9 cellular contexts compared by ENCODE assay signal in genomic region chr22:39299829-39300178, GRCh38. TPM values are rescaled to one million over a fixed set of nuclear protein-coding genes. Genes with fewer than 3 reads are reported as not detected.
DNase-seq lines count a peak whose midpoint lies in the region; ATAC-seq, FAIRE-seq and TF ChIP-seq lines count a peak whose summit lies in the region.
"Had no signal": no experiment of that assay in that cellular context is flagged by ENCODE, and none has a peak within 500 bp of the region (broad histone marks: within the 10 kb centered on the region; RNA-seq: fewer than 3 reads in every experiment).

No MANE protein-coding gene starts in this region.

- peak overlapping the region; percentile 91 for H3K27ac Mint-ChIP-seq in dendritic cell treated with granulocyte-macrophage colony-stimulating factor and Interleukin-4, amounts not matched to agents 40 ng/mL and 50 ng/mL, for 4 days
- H3K27ac Mint-ChIP-seq in naive thymus-derived CD4-positive, alpha-beta T cell: peak overlapping the region in 1 of 9 donors; percentile 61

- H3K9ac ChIP-seq in HUES6 (ENCODE audit: low read length): peak overlapping the region; percentile 13

- no peak overlapping the region for H3K4me3 ChIP-seq in A549
- H3K4me3 ChIP-seq in HUES6 (ENCODE audit: low read depth, low read length): no peak overlapping the region
- no peak overlapping the region for H3K4me3 ChIP-seq in naive thymus-derived CD4-positive, alpha-beta T cell (ENCODE audit: low read length)

- no peaks in the 10 kb centered on the region for H3K36me3 Mint-ChIP-seq in dendritic cell treated with granulocyte-macrophage colony-stimulating factor and Interleukin-4, amounts not matched to agents 40 ng/mL and 50 ng/mL, for 4 days (ENCODE audit: low read depth)
- no peaks in the 10 kb centered on the region for H3K36me3 Mint-ChIP-seq in naive thymus-derived CD4-positive, alpha-beta T cell

- peak in 1 of 2 experiments; percentile 64 for DNase-seq in A549 (ENCODE audit: low read depth in 1 of 2, low spot score in 1 of 2)
- DNase-seq in naive thymus-derived CD4-positive, alpha-beta T cell: no peak
- DNase-seq: NCI-H146 had no signal

- peak overlapping the region; percentile 78 to 86 for H3K27ac ChIP-seq in A549
- H3K27ac ChIP-seq in HUES6 (ENCODE audit: low read depth, low read length): no peak overlapping the region; the same call in 1 of the 2 replicates
- no peak overlapping the region for H3K27ac ChIP-seq in naive thymus-derived CD4-positive, alpha-beta T cell (ENCODE audit: low read depth, low read length)

- H3K9me3 Mint-ChIP-seq in dendritic cell treated with granulocyte-macrophage colony-stimulating factor and Interleukin-4, amounts not matched to agents 40 ng/mL and 50 ng/mL, for 4 days: no peaks in the 10 kb centered on the region
- no peaks in the 10 kb centered on the region for H3K9me3 Mint-ChIP-seq in naive thymus-derived CD4-positive, alpha-beta T cell

- TF ChIP-seq POLR2A in A549 (IDR thresholded peaks at IDR 0.05; ENCODE audit: low read length): no peak

- no peak for FAIRE-seq in A549 (lab: Jason Lieb, UNC)

- no peaks in the 10 kb centered on the region for H3K36me3 ChIP-seq in HUES6 (ENCODE audit: control insufficient read depth, insufficient read depth, low read length)
- no peaks in the 10 kb centered on the region for H3K36me3 ChIP-seq in naive thymus-derived CD4-positive, alpha-beta T cell (ENCODE audit: control insufficient read depth in 2 of 3, insufficient read depth in 3 of 3, low read length in 3 of 3)

- no peaks in the 10 kb centered on the region for H3K27me3 ChIP-seq in HUES6 (ENCODE audit: control insufficient read depth, insufficient read depth, low read length)
- peaks cover 0 to 4% of the 10 kb centered on the region in 2 donors for H3K27me3 ChIP-seq in naive thymus-derived CD4-positive, alpha-beta T cell (ENCODE audit: control insufficient read depth in 2 of 2, insufficient read depth in 2 of 2, low read length in 2 of 2)

- peaks cover 5% of the 10 kb centered on the region for H3K27me3 Mint-ChIP-seq in dendritic cell treated with granulocyte-macrophage colony-stimulating factor and Interleukin-4, amounts not matched to agents 40 ng/mL and 50 ng/mL, for 4 days
- peaks cover 17 to 31% (median 25%) of the 10 kb centered on the region in 5 donors for H3K27me3 Mint-ChIP-seq in naive thymus-derived CD4-positive, alpha-beta T cell

- TF ChIP-seq RAD21 in A549 (conservative IDR thresholded peaks at IDR 0.05 in 1 of 2, IDR thresholded peaks at IDR 0.05 in 1 of 2): no peak

- ATAC-seq in A549 (peak; percentile 21 to 23; a peak in 3 of 6 replicates), GM18517 (IDR thresholded peaks at IDR 0.05; ENCODE audit: unreplicated experiment) (no peak), GM18867 (IDR thresholded peaks at IDR 0.05; ENCODE audit: unreplicated experiment) (no peak), GM21529 (IDR thresholded peaks at IDR 0.05; ENCODE audit: unreplicated experiment) (no peak), GM18498 (IDR thresholded peaks at IDR 0.05; ENCODE audit: unreplicated experiment) (no peak)
- ATAC-seq in naive thymus-derived CD4-positive, alpha-beta T cell: peak; percentile 45

- 55% methylated on average over 3 of the region's 6 CpGs for WGBS in A549 (ENCODE audit: missing lambda C conversion rate)

- POLR2A ChIA-PET in A549 (lab: Yijun Ruan, JAX): interaction anchor here (0.7 to 2.1 kb wide), 3 partner anchors 11 to 20 kb away, joined by 3 to 6 read pairs (median 4); partner anchors contain the start of gene RPL3
- POLR2A ChIA-PET in naive thymus-derived CD4-positive, alpha-beta T cell (lab: Charles Lee): interaction anchor here (0.7 to 1.2 kb wide), 3 partner anchors 18 to 129 kb away, joined by 3 read pairs; no protein-coding TSS in a partner anchor

- H3K4me1 Mint-ChIP-seq in dendritic cell treated with granulocyte-macrophage colony-stimulating factor and Interleukin-4, amounts not matched to agents 40 ng/mL and 50 ng/mL, for 4 days (ENCODE audit: low read depth): peaks cover 74% of the 10 kb centered on the region
- H3K4me1 Mint-ChIP-seq in naive thymus-derived CD4-positive, alpha-beta T cell: peaks cover 4 to 17% (median 8%) of the 10 kb centered on the region in 7 donors

- TF ChIP-seq EP300 in A549 (IDR thresholded peaks at IDR 0.05): no peak

- H3K4me2 ChIP-seq in A549: peak overlapping the region; percentile 61

- H3K4me1 ChIP-seq in A549 (peaks cover 52% of the 10 kb centered on the region), HUES6 (ENCODE audit: control insufficient read depth, insufficient read depth, low read length) (peaks cover 29% of the 10 kb centered on the region)
- no peaks in the 10 kb centered on the region for H3K4me1 ChIP-seq in naive thymus-derived CD4-positive, alpha-beta T cell (ENCODE audit: control insufficient read depth in 2 of 2, insufficient read depth in 2 of 2, low read length in 2 of 2)

- CTCF ChIA-PET in A549 (lab: Yijun Ruan, JAX): interaction anchor here (0.9 to 2.1 kb wide), 7 partner anchors 10 to 129 kb away, joined by 3 to 14 read pairs (median 5); partner anchors contain the start of gene PDGFB
- CTCF ChIA-PET in naive thymus-derived CD4-positive, alpha-beta T cell (lab: Charles Lee): no interaction called here

- no peak for TF ChIP-seq CTCF in A549 (IDR thresholded peaks at IDR 0.05)

- intact Hi-C loops in dendritic cell treated with granulocyte-macrophage colony-stimulating factor and Interleukin-4, amounts not matched to agents 40 ng/mL and 50 ng/mL, for 4 days (cut with micrococcal nuclease): loop anchor here (1.0 to 10.0 kb wide), 4 partner anchors 13 to 425 kb away; partner anchors contain the start of genes CBX6 and PDGFB
- intact Hi-C loops in naive thymus-derived CD4-positive, alpha-beta T cell (cut with micrococcal nuclease): no loop called here

- H3K9me3 ChIP-seq in A549: no peaks in the 10 kb centered on the region
- H3K9me3 ChIP-seq in HUES6 (ENCODE audit: control insufficient read depth, insufficient read depth, low read depth, low read length): peaks cover 2% of the 10 kb centered on the region; the same call in 1 of the 2 replicates
- no peaks in the 10 kb centered on the region for H3K9me3 ChIP-seq in naive thymus-derived CD4-positive, alpha-beta T cell (ENCODE audit: control insufficient read depth in 2 of 3, low read length in 3 of 3)

- H3K4me3 Mint-ChIP-seq in dendritic cell treated with granulocyte-macrophage colony-stimulating factor and Interleukin-4, amounts not matched to agents 40 ng/mL and 50 ng/mL, for 4 days: peak overlapping the region; percentile 57
- no peak overlapping the region for H3K4me3 Mint-ChIP-seq in naive thymus-derived CD4-positive, alpha-beta T cell

TF ChIP-seq in A549, 52 proteins besides CTCF, POLR2A, EP300 and RAD21 (continues in another document):
- no peak for TF ChIP-seq PBX3 (IDR thresholded peaks at IDR 0.05)
- TF ChIP-seq KDM1A (IDR thresholded peaks at IDR 0.05; ENCODE audit: low read depth): peak; percentile 51; the same call in 1 of the 2 replicates
- TF ChIP-seq KDM5A (IDR thresholded peaks at IDR 0.05): no peak
- no peak for TF ChIP-seq TFCP2L1 (CRISPR knock-in tag; IDR thresholded peaks at IDR 0.05)
- no peak for TF ChIP-seq NPAS2 (CRISPR knock-in tag; IDR thresholded peaks at IDR 0.05; ENCODE audit: borderline replicate concordance)

RNA-seq across cellular contexts. Expression of gene RPL3, which starts 19.6 kb away (rescaled TPM):
- polyA plus RNA-seq in A549 (2011; rRNA removed) (1,852 and 1,921 TPM in 2 replicates), A549 (2017; fragmentation: RNase III; extraction: RNeasy Plus Mini Kit Qiagen cat#74134 plus additional on column Dnase treatment) (1,908 to 2,151 TPM (median 1,965 TPM) in 3 replicates)
- polyA plus RNA-seq in A549 (2012; cell fraction: cytosol; rRNA removed): 3,052 and 3,485 TPM in 2 replicates
- polyA plus RNA-seq in A549 (2012; cell fraction: nucleus; rRNA removed): 1,995 and 2,105 TPM in 2 replicates
- polyA minus RNA-seq in A549 (2011; rRNA and poly(A)+ RNA removed): 1,682 and 1,944 TPM in 2 replicates
- 1,000 to 10,000 TPM; 1,611 to 3,932 (median 3,789) TPM for total RNA-seq in naive thymus-derived CD4-positive, alpha-beta T cell
- 1,000 to 10,000 TPM; 4,573 to 5,509 TPM for polyA plus RNA-seq in naive thymus-derived CD4-positive, alpha-beta T cell

RNA-seq across cellular contexts. Expression of gene SYNGR1, which starts 50.0 kb away (rescaled TPM):
- polyA plus RNA-seq in A549 (2011; rRNA removed) (6.7 and 7.9 TPM in 2 replicates), A549 (2017; fragmentation: RNase III; extraction: RNeasy Plus Mini Kit Qiagen cat#74134 plus additional on column Dnase treatment) (10.9 to 14.5 TPM (median 11.7 TPM) in 3 replicates)
- polyA plus RNA-seq in A549 (2012; cell fraction: cytosol; rRNA removed): 27.4 and 39.6 TPM in 2 replicates
- 41.2 and 57.0 TPM in 2 replicates for polyA plus RNA-seq in A549 (2012; cell fraction: nucleus; rRNA removed)
- polyA minus RNA-seq in A549 (2011; rRNA and poly(A)+ RNA removed): 2.6 and 5.5 TPM in 2 replicates
- total RNA-seq in naive thymus-derived CD4-positive, alpha-beta T cell: 1 to 10 TPM in 2 of 5 experiments, under 1 TPM in 3; 0.12 to 7.0 (median 0.92) TPM
- 1 to 10 TPM; 1.9 to 2.5 TPM for polyA plus RNA-seq in naive thymus-derived CD4-positive, alpha-beta T cell

RNA-seq across cellular contexts. Expression of gene PDGFB, which starts 55.0 kb away (rescaled TPM):
- 4.0 and 4.5 TPM in 2 replicates for polyA plus RNA-seq in A549 (2011; rRNA removed)
- 4.0 and 5.2 TPM in 2 replicates for polyA plus RNA-seq in A549 (2012; cell fraction: cytosol; rRNA removed)
- 7.2 and 9.2 TPM in 2 replicates for polyA plus RNA-seq in A549 (2012; cell fraction: nucleus; rRNA removed)
- 2.1 to 3.3 TPM (median 3.0 TPM) in 3 replicates for polyA plus RNA-seq in A549 (2017; fragmentation: RNase III; extraction: RNeasy Plus Mini Kit Qiagen cat#74134 plus additional on column Dnase treatment)
- polyA minus RNA-seq in A549 (2011; rRNA and poly(A)+ RNA removed): 3.2 and 4.7 TPM in 2 replicates
- total RNA-seq in naive thymus-derived CD4-positive, alpha-beta T cell: 1 to 10 TPM in 4 of 5 experiments, under 1 TPM in 1; 0.56 to 9.5 (median 2.3) TPM
- 1 to 10 TPM; 1.4 to 5.8 TPM for polyA plus RNA-seq in naive thymus-derived CD4-positive, alpha-beta T cell

Comparison
In these comparisons a context has a peak if more than half of its experiments do, and no peak if none do; other contexts are left out.
1. ATAC-seq: peak in A549 (2 of 2) and naive thymus-derived CD4-positive, alpha-beta T cell (single experiment); none in GM18517 (single experiment), GM18867 (single experiment), GM21529 (single experiment) and GM18498 (single experiment).
2. H3K27ac ChIP-seq: peak in A549 (2 of 2); none in HUES6 (single experiment) and naive thymus-derived CD4-positive, alpha-beta T cell (single experiment).